8 cellular contexts compared by ENCODE assay signal in the genomic region with DNA sequence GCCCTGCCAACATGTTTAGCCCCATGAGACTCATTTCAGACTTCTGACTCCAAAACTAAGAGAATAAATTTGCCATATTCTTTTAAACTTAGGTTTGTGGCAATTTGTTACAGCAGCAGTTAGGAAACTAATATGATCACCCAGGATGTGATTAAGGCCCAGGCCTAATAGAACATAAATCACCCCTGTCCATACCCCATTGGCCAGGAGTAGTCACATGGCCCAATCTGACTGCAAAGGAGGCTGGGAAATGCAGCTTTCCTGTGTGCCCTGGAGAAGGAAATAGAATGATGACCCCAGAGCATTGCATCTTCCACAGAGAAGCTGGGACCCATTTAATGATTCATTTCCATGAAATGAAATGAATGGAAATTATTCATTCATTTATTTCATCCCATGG.
"Had no signal": no experiment of that assay in that cellular context is flagged by ENCODE, and none has a peak within 500 bp of the region (broad histone marks: within the 10 kb centered on the region; RNA-seq: fewer than 3 reads in every experiment).

No MANE protein-coding gene starts in this region.

- DNase-seq: GDM1, GF-D8 had no signal

- H3K4me3 ChIP-seq: GM12878 had no signal

- FAIRE-seq: G401.6, GM12878, GM12891, GM12892, GM18507, GM19239 had no signal

- ATAC-seq: GM12878 had no signal
